ENCODE assay signal across 8 cellular contexts in the genomic region with DNA sequence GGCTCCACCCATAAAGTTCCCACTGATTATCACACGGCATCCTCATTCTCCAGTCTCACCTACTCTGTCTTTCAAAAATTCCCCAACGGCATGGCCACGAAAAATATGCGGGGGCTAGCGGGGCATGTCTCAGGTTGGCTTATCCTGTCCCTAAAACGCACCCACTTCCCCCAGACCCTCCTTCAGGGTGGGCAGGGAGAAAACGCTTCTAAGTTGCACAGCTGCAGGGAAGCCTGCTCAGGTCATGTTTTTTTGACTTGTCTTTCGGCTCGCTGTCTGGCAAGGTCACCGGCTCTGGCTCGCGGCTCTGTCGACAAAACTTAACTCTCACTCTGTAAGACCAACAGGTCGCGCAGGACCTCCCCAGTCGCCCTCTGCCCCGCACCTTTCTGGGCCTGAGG. TPM values are rescaled to one million over a fixed set of nuclear protein-coding genes. Genes with fewer than 3 reads are reported as not detected.
DNase-seq lines count a peak whose midpoint lies in the region; ATAC-seq, FAIRE-seq and TF ChIP-seq lines count a peak whose summit lies in the region.

No MANE protein-coding gene starts in this region.

- H3K4me2 ChIP-seq in endothelial cell of umbilical vein (ENCODE audit: insufficient read depth, low read length) = peak overlapping the region; percentile 80

- H3K4me1 ChIP-seq in Peyer's patch (peaks cover 0 to 43% (median 3%) of the 10 kb centered on the region in 4 donors), endothelial cell of umbilical vein (ENCODE audit: control insufficient read depth, extremely low read depth, insufficient read depth, low read length) (peaks cover 35% of the 10 kb centered on the region), prostate gland (replicated peaks) (peaks cover 4% of the 10 kb centered on the region)

- H3K27me3 ChIP-seq in Peyer's patch (no peaks in the 10 kb centered on the region), endothelial cell of umbilical vein (ENCODE audit: control insufficient read depth in 2 of 2, insufficient read depth in 2 of 2, low read length in 2 of 2) (peaks cover 0 to 8% of the 10 kb centered on the region in 2 experiments), prostate gland (replicated peaks; ENCODE audit: insufficient read depth) (no peaks in the 10 kb centered on the region)

- no peaks in the 10 kb centered on the region for H3K9me3 Mint-ChIP-seq in Calu3 (ENCODE audit: low read depth, unreplicated experiment)

- intact Hi-C loops in Calu3 (cut with micrococcal nuclease; ENCODE audit: unreplicated experiment) = loop anchor here (2.0 to 10.0 kb wide), 3 partner anchors 212 to 308 kb away; partner anchors contain the start of genes PEX1 and RBM48
- intact Hi-C loops in endothelial cell of umbilical vein (cut with micrococcal nuclease) = loop anchor here (1.0 to 5.0 kb wide), 11 partner anchors 19 to 242 kb away; partner anchors contain the start of gene FAM133B
- intact Hi-C loops in prostate gland (cut with DNase I) = loop anchor here (5.0 to 10.0 kb wide), 2 partner anchors 210 to 308 kb away; partner anchors contain the start of genes PEX1 and RBM48

- H4K20me1 ChIP-seq in endothelial cell of umbilical vein (replicated peaks; ENCODE audit: control insufficient read depth, extremely low read depth, insufficient read depth, low read length) = no peaks in the 10 kb centered on the region

- no peaks in the 10 kb centered on the region for H3K27me3 Mint-ChIP-seq in Calu3 (ENCODE audit: unreplicated experiment)

- peak overlapping the region; percentile 79 for H3K4me3 Mint-ChIP-seq in Calu3 (ENCODE audit: low read depth, unreplicated experiment)

- H3K36me3 ChIP-seq in Peyer's patch = no peaks in the 10 kb centered on the region
- no peaks in the 10 kb centered on the region for H3K36me3 ChIP-seq in endothelial cell of umbilical vein (ENCODE audit: control insufficient read depth in 2 of 2, extremely low read depth in 1 of 2, insufficient read depth in 2 of 2, low read length in 2 of 2)
- H3K36me3 ChIP-seq in prostate gland = no peaks in the 10 kb centered on the region

- BruUV-seq in Calu3 (replicated peaks; lab: Mats Ljungman, UMichigan) (no TSS peak), endothelial cell of umbilical vein (replicated peaks; lab: Mats Ljungman, UMichigan) (no TSS peak)

- POLR2A ChIA-PET in endothelial cell of umbilical vein (lab: Charles Lee) = no interaction called here

- H2AFZ ChIP-seq in endothelial cell of umbilical vein (ENCODE audit: low read depth, low read length) = peak overlapping the region; percentile 63

- no peaks in the 10 kb centered on the region for H3K9me1 ChIP-seq in endothelial cell of umbilical vein (replicated peaks; ENCODE audit: control insufficient read depth, extremely low read depth, insufficient read depth, low read length)

- TF ChIP-seq POLR2A in Peyer's patch (IDR thresholded peaks at IDR 0.05) (no peak), endothelial cell of umbilical vein (IDR thresholded peaks at IDR 0.05; ENCODE audit: low read depth, low read length) (no peak), prostate gland (IDR thresholded peaks at IDR 0.05) (no peak)

- H3K9ac ChIP-seq in endothelial cell of umbilical vein (replicated peaks; ENCODE audit: extremely low read depth, insufficient read depth, low read length) = peak overlapping the region; percentile 95

- no peak for DNase-seq in Calu3
- DNase-seq in Peyer's patch = no peak
- no peak for DNase-seq in endothelial cell of umbilical vein (ENCODE audit: low read depth, low spot score)
- no peak for DNase-seq in prostate gland (ENCODE audit: low spot score)
- no peak for DNase-seq in globus pallidus (ENCODE audit: low spot score)
- DNase-seq in DMS114 treated with DMSO at 0.1 percent for 48 hours (lab: John Stamatoyannopoulos, UW; ENCODE audit: unreplicated experiment) = no peak
- no peak for DNase-seq in RKO (ENCODE audit: low spot score)

- dilution Hi-C loops in endothelial cell of umbilical vein (cut with MboI; ENCODE audit: extremely low pct_ligation_motif_present, low sequenced_read_pairs) = no loop called here

- peak overlapping the region; percentile 90 for H3K27ac Mint-ChIP-seq in Calu3 (ENCODE audit: unreplicated experiment)

- peak; percentile 1 for ATAC-seq in GM21723 (IDR thresholded peaks at IDR 0.05; ENCODE audit: unreplicated experiment)

- H3K27ac ChIP-seq in Peyer's patch = peak overlapping the region; percentile 81 to 93 (median 85)
- H3K27ac ChIP-seq in endothelial cell of umbilical vein (ENCODE audit: insufficient read depth, low read depth, low read length) = peak overlapping the region; percentile 78
- peak overlapping the region; percentile 81 to 88 for H3K27ac ChIP-seq in prostate gland

- H3K4me3 ChIP-seq in Peyer's patch = peak overlapping the region; percentile 76 to 91 (median 78)
- H3K4me3 ChIP-seq in endothelial cell of umbilical vein (replicated peaks in 1 of 3; ENCODE audit: insufficient read depth in 1 of 3, low read depth in 1 of 3, low read length in 3 of 3) = peak overlapping the region; percentile 68 to 80 (median 71)
- peak overlapping the region; percentile 63 to 77 for H3K4me3 ChIP-seq in prostate gland

- H3K9me3 ChIP-seq in Peyer's patch = no peaks in the 10 kb centered on the region
- H3K9me3 ChIP-seq in endothelial cell of umbilical vein (replicated peaks; ENCODE audit: control insufficient read depth, insufficient read depth, low read length) = no peaks in the 10 kb centered on the region
- H3K9me3 ChIP-seq in prostate gland = no peaks in the 10 kb centered on the region

- H3K79me2 ChIP-seq in endothelial cell of umbilical vein (ENCODE audit: control insufficient read depth, insufficient read depth, low read length) = peaks cover 44% of the 10 kb centered on the region

- H3K4me1 Mint-ChIP-seq in Calu3 (ENCODE audit: low read depth, unreplicated experiment) = peaks cover 3% of the 10 kb centered on the region

- 1% methylated on average over 17 of the region's 17 CpGs for WGBS in prostate gland

- no peak for FAIRE-seq in endothelial cell of umbilical vein (lab: Jason Lieb, UNC)

- H3K36me3 Mint-ChIP-seq in Calu3 (ENCODE audit: insufficient read depth, unreplicated experiment) = peaks cover 71% of the 10 kb centered on the region

- CTCF ChIA-PET in Calu3 (lab: Charles Lee) (interaction anchor here (0.9 to 2.1 kb wide), 3 partner anchors 115 to 304 kb away, joined by 3 to 11 read pairs (median 4); partner anchors contain the start of genes PEX1 and RBM48), endothelial cell of umbilical vein (lab: Charles Lee) (interaction anchor here (0.6 to 3.7 kb wide), 37 partner anchors 9 to 304 kb away, joined by 3 to 77 read pairs (median 5); partner anchors contain the start of genes FAM133B, PEX1 and RBM48)

- TF ChIP-seq CTCF in Calu3 (IDR thresholded peaks at IDR 0.05; ENCODE audit: unreplicated experiment) (no peak), Peyer's patch (IDR thresholded peaks at IDR 0.05) (no peak), endothelial cell of umbilical vein (IDR thresholded peaks at IDR 0.05; ENCODE audit: extremely low read depth in 1 of 2, insufficient read depth in 1 of 2, low read depth in 1 of 2, low read length in 2 of 2) (no peak), prostate gland (IDR thresholded peaks at IDR 0.05) (no peak)

TF ChIP-seq in endothelial cell of umbilical vein, 7 proteins besides CTCF, POLR2A, EP300 and RAD21:
- no peak for TF ChIP-seq FOS (IDR thresholded peaks at IDR 0.05; ENCODE audit: borderline replicate concordance, insufficient read depth, low read length)

RNA-seq across cellular contexts. Expression of gene CDK6, which starts 3.8 kb away (rescaled TPM):
- total RNA-seq in Calu3 (2022) = 67.7 and 87.9 TPM in 2 replicates
- total RNA-seq in Peyer's patch = 10 to 100 TPM; 25.6 to 75.1 (median 55.4) TPM
- 28.2 and 28.7 TPM in 2 replicates for total RNA-seq in endothelial cell of umbilical vein
- polyA plus RNA-seq in endothelial cell of umbilical vein = 6.0 and 6.7 TPM in 2 replicates
- 5.0 and 5.5 TPM in 2 replicates for polyA plus RNA-seq in endothelial cell of umbilical vein (2011; cell fraction: cytosol; rRNA removed)
- polyA plus RNA-seq in endothelial cell of umbilical vein (2011; cell fraction: nucleus; rRNA removed) = 21.9 and 22.8 TPM in 2 replicates
- polyA plus RNA-seq in endothelial cell of umbilical vein (2012) = 5.2 and 7.4 TPM in 2 replicates
- 37.2 and 55.8 TPM in 2 replicates for polyA minus RNA-seq in endothelial cell of umbilical vein
- polyA minus RNA-seq in endothelial cell of umbilical vein (2011; cell fraction: cytosol; rRNA and poly(A)+ RNA removed) = 90.3 TPM
- polyA minus RNA-seq in endothelial cell of umbilical vein (2011; cell fraction: nucleus; rRNA and poly(A)+ RNA removed) = 69.8 and 112 TPM in 2 replicates
- total RNA-seq in prostate gland = 10 to 100 TPM; 13.6 to 39.9 TPM
